ENCODE assay signal across 32 cellular contexts in the genomic region with DNA sequence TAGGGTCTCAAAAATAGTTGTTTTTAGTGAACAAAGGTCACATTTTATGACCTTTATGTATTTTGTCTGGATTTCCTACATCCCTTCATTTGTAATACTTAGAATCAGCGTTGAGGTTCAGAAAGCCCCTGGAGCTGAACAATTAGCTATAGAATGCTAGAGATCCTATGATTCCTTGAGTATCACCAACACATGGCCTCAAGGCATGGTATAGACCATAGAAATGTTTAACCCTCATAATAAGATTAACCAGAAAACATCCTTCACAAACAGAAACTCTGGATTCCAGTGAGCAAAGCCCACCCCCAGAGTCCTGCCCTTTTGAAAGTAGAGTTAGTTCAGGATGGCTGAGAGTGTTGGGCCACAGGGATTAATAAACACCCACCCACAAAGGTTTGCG.
DNase-seq lines count a peak whose midpoint lies in the region; ATAC-seq and TF ChIP-seq lines count a peak whose summit lies in the region.
"Had no signal": no experiment of that assay in that cellular context is flagged by ENCODE, and none has a peak within 500 bp of the region (broad histone marks: within the 10 kb centered on the region; RNA-seq: fewer than 3 reads in every experiment).

No MANE protein-coding gene starts in this region.

- peak overlapping the region; percentile 36 to 88 (median 66) for H3K27ac ChIP-seq in esophagus squamous epithelium
- peak overlapping the region; percentile 97 for H3K27ac ChIP-seq in parathyroid adenoma
- H3K27ac ChIP-seq in tibial nerve, result peak overlapping the region in 3 of 4 donors; percentile 54 to 77 (median 76)
- H3K27ac ChIP-seq: ascending aorta, foreskin keratinocyte, heart right ventricle, KMS-11, Peyer's patch, right atrium auricular region, thoracic aorta had no signal

- H3K4me3 ChIP-seq in esophagus squamous epithelium (no peak overlapping the region), parathyroid adenoma (ENCODE audit: low read depth, low read length) (no peak overlapping the region), tibial nerve (no peak overlapping the region)
- H3K4me3 ChIP-seq: ascending aorta, colonic mucosa, heart right ventricle, pancreas, Peyer's patch, right atrium auricular region, thoracic aorta had no signal

- no peak for TF ChIP-seq CTCF in esophagus squamous epithelium (IDR thresholded peaks at IDR 0.05)
- TF ChIP-seq CTCF in parathyroid adenoma (IDR thresholded peaks at IDR 0.05), result no peak
- TF ChIP-seq CTCF in tibial nerve (IDR thresholded peaks at IDR 0.05), result no peak

- peak overlapping the region; percentile 37 for H3K4me2 ChIP-seq in parathyroid adenoma (ENCODE audit: low read length)
- H3K4me2 ChIP-seq: KMS-11 had no signal

- DNase-seq in SK-MEL-5 (ENCODE audit: low read depth, low spot score), result peak; percentile 80
- no peak for DNase-seq in esophagus squamous epithelium (lab: John Stamatoyannopoulos, UW)
- no peak for DNase-seq in tibial nerve (ENCODE audit: low spot score in 2 of 2)
- no peak for DNase-seq in ACHN
- no peak for DNase-seq in NCI-H1105 (lab: John Stamatoyannopoulos, UW)
- no peak for DNase-seq in NCI-H446 treated with DMSO at 0.1 percent for 48 hours (lab: John Stamatoyannopoulos, UW)
- DNase-seq: activated CD4-positive, alpha-beta T cell treated with anti-CD3 and anti-CD28 coated beads, Interleukin-2, amount 10 ng/mL, durations not matched to agents 24 days and 14 days; activated effector memory CD4-positive, alpha-beta T cell treated with anti-CD3 and anti-CD28 coated beads, Interleukin-2, amount 50 U/mL, for 16 hours; activated naive CD8-positive, alpha-beta T cell treated with anti-CD3 and anti-CD28 coated beads, Interleukin-2, amount 10 ng/mL, durations not matched to agents 7 days and 5 days; activated T-cell treated with anti-CD3 and anti-CD28 coated beads, Interleukin-2, amount 50 U/mL, for 1 hour; colonic mucosa; effector memory CD4-positive, alpha-beta T cell; EL; foreskin keratinocyte; GOT3; heart right ventricle; kidney; MM.1S; NCI-H2081; NCI-H226; pancreas; Peyer's patch; small intestine; stimulated activated naive B cell treated with anti-CD40 and anti-IgM and Interleukin-4, amounts not matched to agents 10 μg/mL and 1 μg/mL and 100 μg/mL, for 72 hours; T-helper 9 cell had no signal

- TF ChIP-seq POLR2A in esophagus squamous epithelium (IDR thresholded peaks at IDR 0.05) (no peak), tibial nerve (IDR thresholded peaks at IDR 0.05) (no peak)

- intact Hi-C loops in esophagus squamous epithelium (cut with DNase I), result no loop called here

- H3K4me1 ChIP-seq in esophagus squamous epithelium (peaks cover 34 to 95% (median 43%) of the 10 kb centered on the region in 3 donors), parathyroid adenoma (peaks cover 41% of the 10 kb centered on the region), tibial nerve (peaks cover 0 to 47% (median 21%) of the 10 kb centered on the region in 4 donors)

- peaks cover 0 to 6% (median 0%) of the 10 kb centered on the region in 3 donors for H3K36me3 ChIP-seq in esophagus squamous epithelium
- H3K36me3 ChIP-seq in parathyroid adenoma (ENCODE audit: control insufficient read depth, insufficient read depth, low read length), result no peaks in the 10 kb centered on the region
- peaks cover 0 to 18% (median 0%) of the 10 kb centered on the region in 3 donors for H3K36me3 ChIP-seq in tibial nerve
- H3K36me3 ChIP-seq: colonic mucosa, pancreas had no signal

- no peak overlapping the region for H3K9ac ChIP-seq in parathyroid adenoma
- H3K9ac ChIP-seq: KMS-11 had no signal

- 61 to 67% methylated on average over 2 of the region's 2 CpGs for WGBS in esophagus squamous epithelium, 2 donors
- 51 to 59% methylated on average over 2 of the region's 2 CpGs for WGBS in tibial nerve, 2 donors

- no peak for ATAC-seq in GM18520 (IDR thresholded peaks at IDR 0.05; ENCODE audit: unreplicated experiment)
- ATAC-seq: foreskin keratinocyte; natural killer cell treated with Interleukin-12 subunit alpha and Interleukin-12 subunit beta and Interleukin-15 and Interleukin-18, amount 100 ng/mL, for 72 hours; pancreas; stimulated activated naive B cell treated with anti-CD40 and anti-IgM and Interleukin-4, amounts not matched to agents 10 μg/mL and 1 μg/mL and 100 μg/mL, for 72 hours had no signal

- TF ChIP-seq EP300 in tibial nerve (IDR thresholded peaks at IDR 0.05), result no peak

- H2AFZ ChIP-seq in parathyroid adenoma, result no peak overlapping the region

- H3K79me2 ChIP-seq in parathyroid adenoma, result peaks cover 22% of the 10 kb centered on the region

- H3K9me3 ChIP-seq in esophagus squamous epithelium, result no peaks in the 10 kb centered on the region
- H3K9me3 ChIP-seq in parathyroid adenoma (ENCODE audit: control insufficient read depth, low read length), result no peaks in the 10 kb centered on the region
- no peaks in the 10 kb centered on the region for H3K9me3 ChIP-seq in tibial nerve
- H3K9me3 ChIP-seq: ascending aorta, colonic mucosa, heart right ventricle, pancreas, Peyer's patch, right atrium auricular region, thoracic aorta had no signal

- H3K27me3 ChIP-seq in esophagus squamous epithelium, result no peaks in the 10 kb centered on the region
- H3K27me3 ChIP-seq in parathyroid adenoma (ENCODE audit: control insufficient read depth, insufficient read depth, low read length), result no peaks in the 10 kb centered on the region
- H3K27me3 ChIP-seq in tibial nerve, result no peaks in the 10 kb centered on the region
- H3K27me3 ChIP-seq: ascending aorta, colonic mucosa, foreskin keratinocyte, heart right ventricle, pancreas, Peyer's patch, right atrium auricular region had no signal

- in situ Hi-C loops in SK-MEL-5 (cut with HindIII; ENCODE audit: low pct_unique_long_range_greater_than_20kb, low sequenced_read_pairs), result no loop called here
- in situ Hi-C loops in ACHN (cut with HindIII; ENCODE audit: low pct_ligation_motif_present, low pct_unique_long_range_greater_than_20kb, low sequenced_read_pairs), result no loop called here
